In the genomic region with DNA sequence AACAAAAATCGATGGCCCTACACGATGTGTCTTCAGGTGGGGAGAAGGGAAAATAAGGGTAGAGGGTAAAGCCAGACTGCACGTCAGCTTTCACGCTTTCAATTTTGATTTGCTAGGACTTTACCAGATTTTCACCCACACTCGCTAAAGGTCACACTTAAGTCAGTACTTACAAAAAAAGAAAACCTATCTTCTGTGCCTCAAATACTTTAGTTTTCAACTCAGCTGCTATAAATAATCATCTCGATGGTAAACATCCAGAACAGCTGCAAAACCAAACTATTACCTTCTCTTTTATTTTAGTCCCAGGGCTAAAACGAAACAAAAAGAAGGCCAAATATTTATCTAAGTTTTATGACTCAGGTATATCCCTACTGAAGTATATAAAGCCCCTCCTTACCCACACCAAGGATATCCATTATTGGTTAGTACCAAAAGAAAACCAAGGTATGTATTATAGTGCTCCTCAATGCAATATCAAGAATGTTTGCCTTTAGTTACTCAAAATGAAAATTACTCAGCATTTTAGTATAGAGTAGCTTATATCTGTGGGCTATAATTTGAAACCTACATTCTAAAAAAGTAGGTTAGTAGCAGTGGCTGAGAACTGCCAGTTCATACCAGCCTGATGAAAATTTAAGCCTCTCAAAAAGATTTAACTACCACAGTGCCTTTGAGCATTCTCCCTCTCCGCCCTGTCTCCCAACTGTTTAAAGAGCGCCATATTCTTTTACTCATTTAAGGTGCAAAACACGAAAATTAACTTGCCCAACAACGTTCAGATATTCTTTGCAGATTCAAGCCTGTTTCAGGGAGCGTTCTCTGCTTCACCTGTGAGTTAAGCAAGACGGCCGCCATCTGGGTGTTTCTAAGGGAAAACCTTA, we compare ENCODE assay signal across 8 cellular contexts. TPM values are rescaled to one million over a fixed set of nuclear protein-coding genes. Genes with fewer than 3 reads are reported as not detected.
DNase-seq lines count a peak whose midpoint lies in the region; ATAC-seq, FAIRE-seq and TF ChIP-seq lines count a peak whose summit lies in the region.

No MANE protein-coding gene starts in this region.

- peak overlapping the region; percentile 99 to 100 (median 100) for H3K9ac ChIP-seq in BLaER1 treated with 17β-estradiol and CSF1 and Interleukin-3, amounts not matched to agents 10 nM and 100 nM
- peak overlapping the region; percentile 26 to 100 for H3K9ac ChIP-seq in mucosa of rectum (ENCODE audit: low read depth in 1 of 2, low read length in 2 of 2)

- H3K27ac ChIP-seq in BLaER1 treated with 17β-estradiol and CSF1 and Interleukin-3, amounts not matched to agents 10 nM and 100 nM, result peak overlapping the region; percentile 99 to 100 (median 100); a peak in 21 of 22 replicates
- H3K27ac ChIP-seq in HL-60 (replicated peaks) (peak overlapping the region; percentile 99), breast epithelium (peak overlapping the region; percentile 100), mucosa of rectum (ENCODE audit: low read depth in 2 of 2, low read length in 2 of 2) (peak overlapping the region; percentile 100)

- peaks cover 57 to 60% (median 60%) of the 10 kb centered on the region in 11 experiments for H4K20me1 ChIP-seq in BLaER1 treated with 17β-estradiol and CSF1 and Interleukin-3, amounts not matched to agents 10 nM and 100 nM

- intact Hi-C loops in breast epithelium (cut with DNase I; ENCODE audit: low total_unique reads), result no loop called here

- peaks cover 56 to 64% (median 58%) of the 10 kb centered on the region in 10 experiments for H3K4me1 ChIP-seq in BLaER1 treated with 17β-estradiol and CSF1 and Interleukin-3, amounts not matched to agents 10 nM and 100 nM
- H3K4me1 ChIP-seq in breast epithelium, result peaks cover 0 to 11% of the 10 kb centered on the region in 2 donors
- peaks cover 20 to 27% of the 10 kb centered on the region in 2 donors for H3K4me1 ChIP-seq in mucosa of rectum (ENCODE audit: control insufficient read depth in 2 of 2, insufficient read depth in 2 of 2, low read length in 2 of 2)

- TF ChIP-seq POLR2A in breast epithelium (IDR thresholded peaks at IDR 0.05), result no peak

- peak; percentile 39 for ATAC-seq in GM19351 (IDR thresholded peaks at IDR 0.05; ENCODE audit: unreplicated experiment)
- ATAC-seq in GM18907 (IDR thresholded peaks at IDR 0.05; ENCODE audit: unreplicated experiment), result no peak

- no peak for DNase-seq in HL-60 (ENCODE audit: low read depth in 1 of 2, low spot score in 1 of 2)
- DNase-seq in breast epithelium (ENCODE audit: low spot score in 2 of 2), result no peak
- DNase-seq in D721Med (ENCODE audit: insufficient read length, low spot score), result no peak
- DNase-seq in activated CD4-positive, alpha-beta T cell treated with anti-CD3 and anti-CD28 coated beads, Interleukin-2, amount 50 U/mL, for 4 hours, result no peak

- peak overlapping the region; percentile 85 to 100 (median 93) for H3K4me2 ChIP-seq in BLaER1 treated with 17β-estradiol and CSF1 and Interleukin-3, amounts not matched to agents 10 nM and 100 nM

- H3K36me3 ChIP-seq in BLaER1 treated with 17β-estradiol and CSF1 and Interleukin-3, amounts not matched to agents 10 nM and 100 nM, result peaks cover 0 to 35% (median 13%) of the 10 kb centered on the region in 11 experiments; a peak in 8 of 22 replicates
- H3K36me3 ChIP-seq in breast epithelium, result no peaks in the 10 kb centered on the region
- H3K36me3 ChIP-seq in mucosa of rectum (ENCODE audit: control insufficient read depth in 2 of 2, insufficient read depth in 2 of 2, low read length in 2 of 2), result peaks cover 0 to 2% of the 10 kb centered on the region in 2 donors

- FAIRE-seq in D721Med (lab: Jason Lieb, UNC), result no peak

- no peak for TF ChIP-seq CTCF in HL-60 (IDR thresholded peaks at IDR 0.05; ENCODE audit: insufficient read depth, low read length)
- TF ChIP-seq CTCF in breast epithelium (IDR thresholded peaks at IDR 0.05), result no peak
- no peak for TF ChIP-seq CTCF in D721Med (IDR thresholded peaks at IDR 0.05; ENCODE audit: insufficient read depth, missing control alignments)

- no peaks in the 10 kb centered on the region for H3K27me3 ChIP-seq in BLaER1 treated with 17β-estradiol and CSF1 and Interleukin-3, amounts not matched to agents 10 nM and 100 nM
- H3K27me3 ChIP-seq in HL-60 (ENCODE audit: insufficient read depth, poor library complexity, severe bottlenecking) (no peaks in the 10 kb centered on the region), breast epithelium (no peaks in the 10 kb centered on the region), mucosa of rectum (ENCODE audit: control insufficient read depth in 2 of 2, insufficient read depth in 2 of 2, low read length in 2 of 2) (no peaks in the 10 kb centered on the region)

- 0 out of 22 replicates have a peak, but pooled peaks cover 0 to 5% (median 0%) of the 10 kb centered on the region in 11 experiments for H3K9me3 ChIP-seq in BLaER1 treated with 17β-estradiol and CSF1 and Interleukin-3, amounts not matched to agents 10 nM and 100 nM (replicated peaks in 1 of 11)
- H3K9me3 ChIP-seq in breast epithelium, result no peaks in the 10 kb centered on the region
- H3K9me3 ChIP-seq in mucosa of rectum (ENCODE audit: control insufficient read depth in 2 of 2, low read length in 2 of 2), result no peaks in the 10 kb centered on the region

- H3K4me3 ChIP-seq in BLaER1 treated with 17β-estradiol and CSF1 and Interleukin-3, amounts not matched to agents 10 nM and 100 nM, result peak overlapping the region; percentile 82 to 97 (median 92)
- H3K4me3 ChIP-seq in HL-60 (replicated peaks; ENCODE audit: insufficient read depth, low read length) (peak overlapping the region; percentile 91), breast epithelium (peak overlapping the region; percentile 91 to 97 (median 96)), mucosa of rectum (ENCODE audit: low read length in 2 of 2) (peak overlapping the region; percentile 100)

RNA-seq across cellular contexts. Expression of a gene that starts 1.5 kb away (rescaled TPM):
- total RNA-seq in breast epithelium, result 1,000 to 10,000 TPM in 1 of 3 donors, 100 to 1,000 TPM in 2; 489 to 1,906 (median 706) TPM

RNA-seq across cellular contexts. Expression of a gene that starts 24.2 kb away (rescaled TPM):
- total RNA-seq in breast epithelium, result 10 to 100 TPM; 31.6 to 41.0 (median 32.3) TPM

RNA-seq across cellular contexts. Expression of a gene that starts 39.7 kb away (rescaled TPM):
- 10 to 100 TPM; 23.4 to 27.4 (median 25.6) TPM for total RNA-seq in breast epithelium
